20 cellular contexts compared by ENCODE assay signal in genomic region chr3:124137264-124137663, GRCh38.
A peak's percentile ranks its signal among the peaks of the same experiment; 100 is the strongest.
DNase-seq lines count a peak whose midpoint lies in the region; ATAC-seq and TF ChIP-seq lines count a peak whose summit lies in the region.
"Had no signal": no experiment of that assay in that cellular context is flagged by ENCODE, and none has a peak within 500 bp of the region (broad histone marks: within the 10 kb centered on the region; RNA-seq: fewer than 3 reads in every experiment).

No MANE protein-coding gene starts in this region.

- ATAC-seq in WTC11 = no peak
- no peak for ATAC-seq in foreskin keratinocyte
- ATAC-seq in HG03571 (IDR thresholded peaks at IDR 0.05; ENCODE audit: unreplicated experiment) = no peak
- ATAC-seq: HCT116, HepG2, T-helper 17 cell had no signal

- H3K4me3 ChIP-seq in mammary epithelial cell (replicated peaks in 1 of 3; ENCODE audit: insufficient read depth in 1 of 3, low read depth in 2 of 3, low read length in 3 of 3) = no peak overlapping the region
- H3K4me3 ChIP-seq: SJCRH30 had no signal

- no peak for TF ChIP-seq CTCF in mammary epithelial cell (conservative IDR thresholded peaks at IDR 0.05 in 1 of 2, IDR thresholded peaks at IDR 0.05 in 1 of 2; ENCODE audit: extremely low read depth in 1 of 2, insufficient read depth in 1 of 2, low read depth in 1 of 2, low read length in 2 of 2)
- TF ChIP-seq CTCF in MCF 10A (IDR thresholded peaks at IDR 0.05; ENCODE audit: unreplicated experiment) = no peak
- TF ChIP-seq CTCF in WTC11 (IDR thresholded peaks at IDR 0.05) = no peak
- no peak for TF ChIP-seq CTCF in foreskin keratinocyte (conservative IDR thresholded peaks at IDR 0.05)

- no peak overlapping the region for H3K27ac ChIP-seq in mammary epithelial cell (ENCODE audit: insufficient read depth, low read depth, low read length)
- no peak overlapping the region for H3K27ac ChIP-seq in foreskin keratinocyte
- H3K27ac ChIP-seq: SJCRH30 had no signal

- no peak overlapping the region for H2AFZ ChIP-seq in mammary epithelial cell (ENCODE audit: low read depth, low read length)

- no peaks in the 10 kb centered on the region for H3K9me3 Mint-ChIP-seq in MCF 10A (ENCODE audit: unreplicated experiment)
- H3K9me3 Mint-ChIP-seq in WTC11 = no peaks in the 10 kb centered on the region

- DNase-seq in mammary epithelial cell (peak; percentile 17), MCF 10A (ENCODE audit: unreplicated experiment) (no peak), HT1080 (ENCODE audit: low read depth) (peak; percentile 92), WTC11 (ENCODE audit: low spot score) (no peak), foreskin keratinocyte (no peak), NAMALWA (ENCODE audit: low spot score) (no peak), SW 1271 (lab: John Stamatoyannopoulos, UW) (no peak)
- DNase-seq: C1 segment of cervical spinal cord; CD8-positive, alpha-beta memory T cell; GOT3; KBM-7; MV-4-11; NCI-H1436; NCI-H2171 treated with DMSO at 0.1 percent for 48 hours; NCI-H524; SJCRH30; T-helper 17 cell had no signal

- H3K9me3 ChIP-seq in mammary epithelial cell (replicated peaks; ENCODE audit: insufficient read depth, low read length) = no peaks in the 10 kb centered on the region
- H3K9me3 ChIP-seq: SJCRH30 had no signal

- H3K4me2 ChIP-seq in mammary epithelial cell (ENCODE audit: insufficient read depth, low read depth, low read length) = no peak overlapping the region

- H3K27me3 ChIP-seq in mammary epithelial cell (ENCODE audit: insufficient read depth, low read length) (peaks cover 4% of the 10 kb centered on the region), foreskin keratinocyte (peaks cover 62% of the 10 kb centered on the region)
- H3K27me3 ChIP-seq: SJCRH30 had no signal

- intact Hi-C loops in mammary epithelial cell (cut with micrococcal nuclease) = no loop called here
- intact Hi-C loops in MCF 10A (cut with micrococcal nuclease) = no loop called here

- H3K27ac Mint-ChIP-seq in MCF 10A (ENCODE audit: low read depth, unreplicated experiment) (no peak overlapping the region), WTC11 (0 out of 2 replicates have a peak overlapping the region, but pooled peaks have one; percentile 1)
- H3K27ac Mint-ChIP-seq: CD8-positive, alpha-beta memory T cell; T-helper 17 cell had no signal

- H3K36me3 ChIP-seq in mammary epithelial cell (ENCODE audit: insufficient read depth, low read length) = no peaks in the 10 kb centered on the region
- H3K36me3 ChIP-seq: SJCRH30 had no signal

- no peak overlapping the region for H3K9ac ChIP-seq in mammary epithelial cell (ENCODE audit: insufficient read depth, low read length)

- dilution Hi-C loops in mammary epithelial cell (cut with HindIII; ENCODE audit: low sequenced_read_pairs) = no loop called here

- BruUV-seq in mammary epithelial cell (replicated peaks; lab: Mats Ljungman, UMichigan) (no TSS peak), MCF 10A (replicated peaks; lab: Mats Ljungman, UMichigan) (no TSS peak)

- H3K4me1 Mint-ChIP-seq in MCF 10A (ENCODE audit: insufficient read depth, unreplicated experiment) (no peaks in the 10 kb centered on the region), WTC11 (peaks cover 13% of the 10 kb centered on the region)
- H3K4me1 Mint-ChIP-seq: CD8-positive, alpha-beta memory T cell; T-helper 17 cell had no signal

- H3K4me1 ChIP-seq in mammary epithelial cell (ENCODE audit: insufficient read depth, low read length) (no peaks in the 10 kb centered on the region), foreskin keratinocyte (no peaks in the 10 kb centered on the region)
- H3K4me1 ChIP-seq: SJCRH30 had no signal

- H3K27me3 Mint-ChIP-seq in MCF 10A (ENCODE audit: insufficient read depth, unreplicated experiment) = peaks cover 30% of the 10 kb centered on the region
- H3K27me3 Mint-ChIP-seq in WTC11 (ENCODE audit: low read depth) = no peaks in the 10 kb centered on the region

- no peaks in the 10 kb centered on the region for H3K79me2 ChIP-seq in mammary epithelial cell (ENCODE audit: insufficient read depth, low read length)

- POLR2A ChIA-PET in MCF 10A (lab: Yijun Ruan, JAX) (no interaction called here), WTC11 (lab: Charles Lee) (no interaction called here)

- CTCF ChIA-PET in mammary epithelial cell (lab: Charles Lee; ENCODE audit: low non-redundant PET) = interaction anchor here (0.5 kb wide), 1 partner anchor 1026 kb away, joined by 4 read pairs; no protein-coding TSS in a partner anchor
- CTCF ChIA-PET in MCF 10A (lab: Yijun Ruan, JAX) = interaction anchor here (0.6 kb wide), 1 partner anchor 255 kb away, joined by 3 read pairs; no protein-coding TSS in a partner anchor
- CTCF ChIA-PET in WTC11 (lab: Charles Lee) = no interaction called here

- in situ Hi-C loops in mammary epithelial cell (cut with MboI; ENCODE audit: low sequenced_read_pairs in 2 of 2) = no loop called here

- no peak overlapping the region for H3K4me3 Mint-ChIP-seq in MCF 10A (ENCODE audit: unreplicated experiment)
- H3K4me3 Mint-ChIP-seq in WTC11 = no peak overlapping the region
- H3K4me3 Mint-ChIP-seq: CD8-positive, alpha-beta memory T cell; T-helper 17 cell had no signal

- no peaks in the 10 kb centered on the region for H4K20me1 ChIP-seq in mammary epithelial cell (ENCODE audit: insufficient read depth, low read length)

- H3K36me3 Mint-ChIP-seq in MCF 10A (ENCODE audit: insufficient read depth, unreplicated experiment) (no peaks in the 10 kb centered on the region), WTC11 (no peaks in the 10 kb centered on the region)
- H3K36me3 Mint-ChIP-seq: CD8-positive, alpha-beta memory T cell had no signal

TF ChIP-seq in WTC11, 78 proteins besides CTCF, POLR2A, EP300 and RAD21 (continues in another document):
- TF ChIP-seq FOXJ3 (CRISPR knock-in tag; IDR thresholded peaks at IDR 0.05; ENCODE audit: borderline replicate concordance) = no peak
- TF ChIP-seq CBFB (CRISPR knock-in tag; IDR thresholded peaks at IDR 0.05; ENCODE audit: low read depth) = no peak
- TF ChIP-seq PREB (CRISPR knock-in tag; IDR thresholded peaks at IDR 0.05; ENCODE audit: borderline replicate concordance) = no peak
- no peak for TF ChIP-seq CREM (CRISPR knock-in tag; IDR thresholded peaks at IDR 0.05)
- no peak for TF ChIP-seq ZMAT4 (CRISPR knock-in tag; IDR thresholded peaks at IDR 0.05)
- no peak for TF ChIP-seq RORB (CRISPR knock-in tag; IDR thresholded peaks at IDR 0.05)
- no peak for TF ChIP-seq ZNF425 (CRISPR knock-in tag; conservative IDR thresholded peaks at IDR 0.05)
- TF ChIP-seq NR3C1 (CRISPR knock-in tag; conservative IDR thresholded peaks at IDR 0.05; ENCODE audit: low read depth) = no peak
- no peak for TF ChIP-seq RELA (CRISPR knock-in tag; IDR thresholded peaks at IDR 0.05; ENCODE audit: borderline replicate concordance)
- no peak for TF ChIP-seq HMGXB4 (CRISPR knock-in tag; IDR thresholded peaks at IDR 0.05)
- no peak for TF ChIP-seq ZNF396 (CRISPR knock-in tag; IDR thresholded peaks at IDR 0.05; ENCODE audit: borderline replicate concordance)
- no peak for TF ChIP-seq NFATC4 (CRISPR knock-in tag; IDR thresholded peaks at IDR 0.05)
- TF ChIP-seq ZNF219 (CRISPR knock-in tag; IDR thresholded peaks at IDR 0.05; ENCODE audit: borderline replicate concordance) = no peak

Comparison
In these comparisons a context has a peak if more than half of its experiments do, and no peak if none do; other contexts are left out.
1. DNase-seq: peak in mammary epithelial cell (single experiment) and HT1080 (single experiment); none in MCF 10A (single experiment), WTC11 (single experiment), foreskin keratinocyte (0 of 2), NAMALWA (single experiment) and SW 1271 (0 of 2).